Comparison of ENCODE assay signal across 15 cellular contexts in genomic region chr11:2868604-2869526, GRCh38. TPM values are rescaled to one million over a fixed set of nuclear protein-coding genes. Genes with fewer than 3 reads are reported as not detected.
DNase-seq lines count a peak whose midpoint lies in the region; ATAC-seq and TF ChIP-seq lines count a peak whose summit lies in the region.
"Had no signal": no experiment of that assay in that cellular context is flagged by ENCODE, and none has a peak within 500 bp of the region (broad histone marks: within the 10 kb centered on the region; RNA-seq: fewer than 3 reads in every experiment).

No MANE protein-coding gene starts in this region.

- H3K4me3 ChIP-seq in prostate gland = no peak overlapping the region
- H3K4me3 ChIP-seq: ascending aorta had no signal

- ATAC-seq in sciatic nerve = peak; percentile 57
- ATAC-seq: left lung had no signal

- intact Hi-C loops in sciatic nerve (cut with DNase I) = no loop called here
- intact Hi-C loops in prostate gland (cut with DNase I) = no loop called here

- H3K9me3 Mint-ChIP-seq in T-helper 2 cell treated with Interferon-gamma antibody and Interleukin-4, amounts not matched to agents 5 μg/mL and 100 μg/mL, for 36 hours = no peaks in the 10 kb centered on the region

- H3K4me1 ChIP-seq in prostate gland (replicated peaks) = no peaks in the 10 kb centered on the region
- H3K4me1 ChIP-seq: ascending aorta had no signal

- peak overlapping the region; percentile 88 for H3K27ac ChIP-seq in layer of hippocampus (ENCODE audit: low read depth, low read length)
- H3K27ac ChIP-seq in prostate gland = no peak overlapping the region
- H3K27ac ChIP-seq: ascending aorta, esophagus squamous epithelium, left lung had no signal

- WGBS in prostate gland = 31% methylated on average over 46 of the region's 51 CpGs

- H3K4me3 Mint-ChIP-seq in T-helper 2 cell treated with Interferon-gamma antibody and Interleukin-4, amounts not matched to agents 5 μg/mL and 100 μg/mL, for 36 hours = peak overlapping the region; percentile 38

- TF ChIP-seq POLR2A in prostate gland (IDR thresholded peaks at IDR 0.05) = no peak

- H3K27me3 Mint-ChIP-seq in T-helper 2 cell treated with Interferon-gamma antibody and Interleukin-4, amounts not matched to agents 5 μg/mL and 100 μg/mL, for 36 hours (ENCODE audit: low read depth) = peaks cover 54% of the 10 kb centered on the region

- no peak overlapping the region for H3K27ac Mint-ChIP-seq in T-helper 2 cell treated with Interferon-gamma antibody and Interleukin-4, amounts not matched to agents 5 μg/mL and 100 μg/mL, for 36 hours

- H3K36me3 Mint-ChIP-seq in T-helper 2 cell treated with Interferon-gamma antibody and Interleukin-4, amounts not matched to agents 5 μg/mL and 100 μg/mL, for 36 hours (ENCODE audit: low read depth) = no peaks in the 10 kb centered on the region

- H3K27me3 ChIP-seq in layer of hippocampus (ENCODE audit: control insufficient read depth, insufficient read depth, low read length) (no peaks in the 10 kb centered on the region), prostate gland (replicated peaks; ENCODE audit: insufficient read depth) (peaks cover 3% of the 10 kb centered on the region)
- H3K27me3 ChIP-seq: ascending aorta had no signal

- no peaks in the 10 kb centered on the region for H3K4me1 Mint-ChIP-seq in T-helper 2 cell treated with Interferon-gamma antibody and Interleukin-4, amounts not matched to agents 5 μg/mL and 100 μg/mL, for 36 hours (ENCODE audit: low read depth)

- no peaks in the 10 kb centered on the region for H3K36me3 ChIP-seq in prostate gland
- H3K36me3 ChIP-seq: ascending aorta, esophagus squamous epithelium, left lung had no signal

- TF ChIP-seq CTCF in prostate gland (IDR thresholded peaks at IDR 0.05) = no peak

- DNase-seq in T-helper 2 cell treated with Interferon-gamma antibody and Interleukin-4, amounts not matched to agents 5 μg/mL and 100 μg/mL, for 36 hours (ENCODE audit: low spot score) = no peak
- DNase-seq in T-helper 2 cell = no peak
- peak in 51 of 56 donors; percentile 25 to 86 (median 64) for DNase-seq in amygdala (lab: John Stamatoyannopoulos, UW)
- no peak for DNase-seq in sciatic nerve (ENCODE audit: low spot score)
- no peak for DNase-seq in prostate gland (ENCODE audit: low spot score)
- no peak for DNase-seq in dermis blood vessel endothelial cell
- no peak for DNase-seq in amniotic stem cell (lab: John Stamatoyannopoulos, UW)
- DNase-seq: activated CD4-positive, alpha-beta T cell treated with anti-CD3 and anti-CD28 coated beads, Interleukin-2, amount 50 U/mL, for 4 hours; esophagus squamous epithelium; left lung; MV-4-11; NCI-H510A treated with DMSO at 0.1 percent for 48 hours; SHP77 treated with DMSO at 0.1 percent for 48 hours had no signal

- no peaks in the 10 kb centered on the region for H3K9me3 ChIP-seq in prostate gland
- H3K9me3 ChIP-seq: ascending aorta, esophagus squamous epithelium, left lung had no signal

RNA-seq across cellular contexts. Expression of gene CDKN1C, which starts 16.7 kb away (rescaled TPM):
- total RNA-seq in sciatic nerve = 186 TPM
- total RNA-seq in prostate gland = 10 to 100 TPM; 36.5 to 42.7 TPM
- 37.2 and 53.8 TPM in 2 replicates for total RNA-seq in dermis blood vessel endothelial cell

Comparison
In these comparisons a context has a peak if more than half of its experiments do, and no peak if none do; other contexts are left out.
1. DNase-seq: peak in amygdala (51 of 56); none in T-helper 2 cell treated with Interferon-gamma antibody and Interleukin-4, amounts not matched to agents 5 μg/mL and 100 μg/mL, for 36 hours (single experiment), T-helper 2 cell (0 of 5), sciatic nerve (single experiment), prostate gland (single experiment), dermis blood vessel endothelial cell (single experiment) and amniotic stem cell (single experiment).